Comparison of ENCODE assay signal across 15 cellular contexts in the genomic region with DNA sequence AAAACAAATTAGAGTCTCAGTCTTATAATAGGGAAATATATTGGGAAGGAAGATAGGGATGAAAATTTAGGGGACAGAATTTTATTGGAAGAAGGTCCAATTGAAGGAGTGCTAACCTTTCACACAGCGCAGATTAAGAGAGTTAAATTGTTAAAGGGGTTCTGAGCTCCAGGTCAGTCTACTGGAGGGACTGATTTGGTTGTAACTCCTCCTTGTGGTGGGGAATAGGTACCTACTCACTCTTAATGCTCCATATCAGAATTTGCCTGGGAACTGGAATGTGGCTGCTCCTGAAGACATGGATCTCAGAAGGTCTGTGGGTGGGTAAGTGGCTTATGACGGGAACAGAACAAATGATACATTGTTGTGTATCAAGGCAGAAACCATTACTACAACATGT.
DNase-seq lines count a peak whose midpoint lies in the region; TF ChIP-seq lines count a peak whose summit lies in the region.
"Had no signal": no experiment of that assay in that cellular context is flagged by ENCODE, and none has a peak within 500 bp of the region (broad histone marks: within the 10 kb centered on the region; RNA-seq: fewer than 3 reads in every experiment).

No MANE protein-coding gene starts in this region.

- H3K36me3 ChIP-seq in mammary epithelial cell (ENCODE audit: insufficient read depth, low read length) (no peaks in the 10 kb centered on the region), liver (ENCODE audit: control insufficient read depth in 4 of 4, insufficient read depth in 3 of 4, low read depth in 1 of 4, low read length in 3 of 4) (no peaks in the 10 kb centered on the region)
- H3K36me3 ChIP-seq: right lobe of liver, SJSA1 had no signal

- no peak overlapping the region for H3K4me2 ChIP-seq in mammary epithelial cell (ENCODE audit: insufficient read depth, low read depth, low read length)

- H3K27me3 ChIP-seq in mammary epithelial cell (ENCODE audit: insufficient read depth, low read length) (no peaks in the 10 kb centered on the region), liver (ENCODE audit: control insufficient read depth in 4 of 4, insufficient read depth in 4 of 4, low read length in 3 of 4) (no peaks in the 10 kb centered on the region)
- H3K27me3 ChIP-seq: right lobe of liver, SJSA1, testis had no signal

- H3K4me1 ChIP-seq in mammary epithelial cell (ENCODE audit: insufficient read depth, low read length), result peaks cover 10% of the 10 kb centered on the region
- no peaks in the 10 kb centered on the region for H3K4me1 ChIP-seq in liver (ENCODE audit: control insufficient read depth in 4 of 4, insufficient read depth in 4 of 4, low read length in 3 of 4)
- H3K4me1 ChIP-seq: right lobe of liver, testis had no signal

- H3K9ac ChIP-seq in mammary epithelial cell (ENCODE audit: insufficient read depth, low read length) (no peak overlapping the region), liver (ENCODE audit: low read depth in 1 of 2, low read length in 2 of 2) (no peak overlapping the region)

- H3K27ac ChIP-seq in mammary epithelial cell (ENCODE audit: insufficient read depth, low read depth, low read length) (no peak overlapping the region), liver (ENCODE audit: low read depth in 1 of 2, low read length in 2 of 2) (no peak overlapping the region)
- H3K27ac ChIP-seq: right lobe of liver, SJSA1, testis had no signal

- in situ Hi-C loops in mammary epithelial cell (cut with MboI; ENCODE audit: low sequenced_read_pairs in 2 of 2), result loop anchor here in 1 of 2 donors (10.0 kb wide), 1 partner anchor 141 kb away; the partner anchor contains the start of gene FLRT3

- no peaks in the 10 kb centered on the region for H4K20me1 ChIP-seq in mammary epithelial cell (ENCODE audit: insufficient read depth, low read length)

- BruUV-seq in mammary epithelial cell (replicated peaks; lab: Mats Ljungman, UMichigan), result no TSS peak

- dilution Hi-C loops in mammary epithelial cell (cut with HindIII; ENCODE audit: low sequenced_read_pairs), result no loop called here

- H2AFZ ChIP-seq in mammary epithelial cell (ENCODE audit: low read depth, low read length), result peak overlapping the region; percentile 38

- no peak overlapping the region for H3K4me3 ChIP-seq in mammary epithelial cell (replicated peaks in 1 of 3; ENCODE audit: insufficient read depth in 1 of 3, low read depth in 2 of 3, low read length in 3 of 3)
- no peak overlapping the region for H3K4me3 ChIP-seq in liver (ENCODE audit: low read depth in 1 of 3, low read length in 3 of 3)
- H3K4me3 ChIP-seq: right lobe of liver, SJSA1, testis had no signal

- DNase-seq in EH (ENCODE audit: low read depth) (peak; percentile 1), HT1080 (ENCODE audit: low read depth) (peak; percentile 12), mammary epithelial cell (peak; percentile 12), ureter (ENCODE audit: low spot score) (no peak), SW 1271 (lab: John Stamatoyannopoulos, UW) (no peak)
- no peak for DNase-seq in activated CD4-positive, alpha-beta T cell treated with anti-CD3 and anti-CD28 coated beads for 4 hours
- DNase-seq: activated CD4-positive, alpha-beta memory T cell treated with anti-CD3 and anti-CD28 coated beads, Interleukin-2, amount 10 ng/mL, durations not matched to agents 7 days and 5 days; CD4-positive, alpha-beta T cell; NCI-H1048; NCI-H2227 treated with DMSO at 0.1 percent for 48 hours; right lobe of liver; stimulated activated CD4-positive, alpha-beta T cell treated with anti-CD3 and anti-CD28 coated beads, Interleukin-1b, Interleukin-23, amount 100 ng/mL, for 48 hours; testis had no signal

- no peaks in the 10 kb centered on the region for H3K9me3 ChIP-seq in mammary epithelial cell (replicated peaks; ENCODE audit: insufficient read depth, low read length)
- H3K9me3 ChIP-seq in liver (ENCODE audit: control insufficient read depth in 4 of 4, low read length in 3 of 4), result no peaks in the 10 kb centered on the region
- H3K9me3 ChIP-seq: right lobe of liver, SJSA1, testis had no signal

- no peak for TF ChIP-seq RAD21 in liver (IDR thresholded peaks at IDR 0.05)

- intact Hi-C loops in mammary epithelial cell (cut with micrococcal nuclease), result loop anchor here (5.0 to 10.0 kb wide), 3 partner anchors 518 to 1043 kb away; no protein-coding TSS in a partner anchor

- 69% methylated on average over 2 of the region's 2 CpGs for WGBS in mammary epithelial cell (ENCODE audit: low coverage, missing lambda C conversion rate)
- 94% methylated on average over 2 of the region's 2 CpGs for WGBS in liver

- TF ChIP-seq CTCF in mammary epithelial cell (conservative IDR thresholded peaks at IDR 0.05 in 1 of 2, IDR thresholded peaks at IDR 0.05 in 1 of 2; ENCODE audit: extremely low read depth in 1 of 2, insufficient read depth in 1 of 2, low read depth in 1 of 2, low read length in 2 of 2) (peak; percentile 13 to 39), liver (IDR thresholded peaks at IDR 0.05; ENCODE audit: low read depth, low read length, missing input control) (peak; percentile 8)

- CTCF ChIA-PET in mammary epithelial cell (lab: Charles Lee; ENCODE audit: low non-redundant PET), result interaction anchor here (0.6 kb wide), 1 partner anchor 110 kb away, joined by 4 read pairs; no protein-coding TSS in a partner anchor

- no peaks in the 10 kb centered on the region for H3K79me2 ChIP-seq in mammary epithelial cell (ENCODE audit: insufficient read depth, low read length)

TF ChIP-seq in liver, 16 proteins besides CTCF, POLR2A, EP300 and RAD21:
- TF ChIP-seq EGR1 (IDR thresholded peaks at IDR 0.05; ENCODE audit: low read depth in 2 of 2), result no peak
- no peak for TF ChIP-seq TAF1 (conservative IDR thresholded peaks at IDR 0.05)
TF ChIP-seq in liver: peak in this region for 0.

Comparison
In these comparisons a context has a peak if more than half of its experiments do, and no peak if none do; other contexts are left out.
1. DNase-seq: peak in EH (single experiment), HT1080 (single experiment) and mammary epithelial cell (single experiment); none in ureter (single experiment), SW 1271 (0 of 2) and activated CD4-positive, alpha-beta T cell treated with anti-CD3 and anti-CD28 coated beads for 4 hours (0 of 2).